ENCODE assay signal across 8 cellular contexts in genomic region chr1:155167166-155168104, GRCh38. TPM values are rescaled to one million over a fixed set of nuclear protein-coding genes. Genes with fewer than 3 reads are reported as not detected.
DNase-seq lines count a peak whose midpoint lies in the region; ATAC-seq lines count a peak whose summit lies in the region.

No MANE protein-coding gene starts in this region.

- H3K36me3 Mint-ChIP-seq in activated CD4-positive, alpha-beta T cell treated with anti-CD3 and anti-CD28 coated beads, Interleukin-2, amount 10 ng/mL, durations not matched to agents 7 days and 5 days (ENCODE audit: low read depth): peaks cover 11% of the 10 kb centered on the region

- peaks cover 31% of the 10 kb centered on the region for H3K4me1 Mint-ChIP-seq in activated CD4-positive, alpha-beta T cell treated with anti-CD3 and anti-CD28 coated beads, Interleukin-2, amount 10 ng/mL, durations not matched to agents 7 days and 5 days

- DNase-seq in DMS 273 (lab: John Stamatoyannopoulos, UW; ENCODE audit: unreplicated experiment): peak; percentile 95
- peak; percentile 99 for DNase-seq in NCI-H69 (lab: John Stamatoyannopoulos, UW)
- DNase-seq in activated CD4-positive, alpha-beta T cell treated with anti-CD3 and anti-CD28 coated beads, Interleukin-2, amount 10 ng/mL, durations not matched to agents 7 days and 5 days: peak; percentile 91
- DNase-seq in dedifferentiated amniotic fluid mesenchymal stem cell (ENCODE audit: extremely low spot score): peak; percentile 69
- DNase-seq in left kidney (ENCODE audit: low read depth, low spot score): peak; percentile 95
- DNase-seq in stimulated activated CD4-positive, alpha-beta T cell treated with anti-CD3 and anti-CD28 coated beads, Interleukin-2, amount 100 ng/mL, for 4 hours (ENCODE audit: low read depth): peak; percentile 76
- no peak for DNase-seq in GM19240 (ENCODE audit: insufficient read length, low spot score)

- ATAC-seq in HG03520 (IDR thresholded peaks at IDR 0.05; ENCODE audit: unreplicated experiment): peak; percentile 62

- POLR2A ChIA-PET in activated CD4-positive, alpha-beta T cell treated with anti-CD3 and anti-CD28 coated beads, Interleukin-2, amount 10 ng/mL, durations not matched to agents 7 days and 5 days (lab: Charles Lee): interaction anchor here (0.6 kb wide), 1 partner anchor 19 kb away, joined by 4 read pairs; no protein-coding TSS in a partner anchor

- no peak overlapping the region for H3K27ac Mint-ChIP-seq in activated CD4-positive, alpha-beta T cell treated with anti-CD3 and anti-CD28 coated beads, Interleukin-2, amount 10 ng/mL, durations not matched to agents 7 days and 5 days

- H3K9me3 Mint-ChIP-seq in activated CD4-positive, alpha-beta T cell treated with anti-CD3 and anti-CD28 coated beads, Interleukin-2, amount 10 ng/mL, durations not matched to agents 7 days and 5 days: no peaks in the 10 kb centered on the region

- no peaks in the 10 kb centered on the region for H3K27me3 Mint-ChIP-seq in activated CD4-positive, alpha-beta T cell treated with anti-CD3 and anti-CD28 coated beads, Interleukin-2, amount 10 ng/mL, durations not matched to agents 7 days and 5 days

- peak overlapping the region; percentile 25 for H3K4me3 Mint-ChIP-seq in activated CD4-positive, alpha-beta T cell treated with anti-CD3 and anti-CD28 coated beads, Interleukin-2, amount 10 ng/mL, durations not matched to agents 7 days and 5 days

- CTCF ChIA-PET in activated CD4-positive, alpha-beta T cell treated with anti-CD3 and anti-CD28 coated beads, Interleukin-2, amount 10 ng/mL, durations not matched to agents 7 days and 5 days (lab: Charles Lee): interaction anchor here (0.6 to 8.4 kb wide), 27 partner anchors 8 to 116 kb away, joined by 3 to 67 read pairs (median 5); partner anchors contain the start of genes ADAM15 and EFNA3

RNA-seq across cellular contexts. Expression of gene KRTCAP2, which starts 5.7 kb away (rescaled TPM):
- 100 to 1,000 TPM; 183 to 308 TPM for total RNA-seq in activated CD4-positive, alpha-beta T cell treated with anti-CD3 and anti-CD28 coated beads, Interleukin-2, amount 10 ng/mL, durations not matched to agents 7 days and 5 days

RNA-seq across cellular contexts. Expression of gene TRIM46, which starts 6.2 kb away (rescaled TPM):
- total RNA-seq in activated CD4-positive, alpha-beta T cell treated with anti-CD3 and anti-CD28 coated beads, Interleukin-2, amount 10 ng/mL, durations not matched to agents 7 days and 5 days: 10 to 100 TPM; 14.2 to 15.5 TPM

RNA-seq across cellular contexts. Expression of gene DPM3, which starts 27.1 kb away (rescaled TPM):
- 10 to 100 TPM; 50.1 to 58.9 TPM for total RNA-seq in activated CD4-positive, alpha-beta T cell treated with anti-CD3 and anti-CD28 coated beads, Interleukin-2, amount 10 ng/mL, durations not matched to agents 7 days and 5 days

RNA-seq across cellular contexts. Expression of gene SLC50A1, which starts 31.8 kb away (rescaled TPM):
- 10 to 100 TPM; 37.2 to 42.3 TPM for total RNA-seq in activated CD4-positive, alpha-beta T cell treated with anti-CD3 and anti-CD28 coated beads, Interleukin-2, amount 10 ng/mL, durations not matched to agents 7 days and 5 days

RNA-seq across cellular contexts. Expression of gene EFNA1, which starts 39.8 kb away (rescaled TPM):
- under 1 TPM in 1 of 2 experiments, not detected in 1; 0.15 TPM for total RNA-seq in activated CD4-positive, alpha-beta T cell treated with anti-CD3 and anti-CD28 coated beads, Interleukin-2, amount 10 ng/mL, durations not matched to agents 7 days and 5 days
